Comparison of ENCODE assay signal across 8 cellular contexts in genomic region chr10:68901106-68901927, GRCh38. TPM values are rescaled to one million over a fixed set of nuclear protein-coding genes. Genes with fewer than 3 reads are reported as not detected.
DNase-seq lines count a peak whose midpoint lies in the region; TF ChIP-seq lines count a peak whose summit lies in the region.

TSS of gene DDX50 (plus strand) at chr10:68901315. CDS start at chr10:68901385, 70 bp downstream.

- no peaks in the 10 kb centered on the region for H3K36me3 ChIP-seq in effector memory CD4-positive, alpha-beta T cell (ENCODE audit: control insufficient read depth, insufficient read depth, low read length)

- H3K9me3 ChIP-seq in effector memory CD4-positive, alpha-beta T cell (ENCODE audit: control insufficient read depth, low read length) = no peaks in the 10 kb centered on the region

- peaks cover 16% of the 10 kb centered on the region for H3K4me1 ChIP-seq in effector memory CD4-positive, alpha-beta T cell (ENCODE audit: control insufficient read depth, insufficient read depth, low read length, poor library complexity, severe bottlenecking)

- H3K27ac ChIP-seq in effector memory CD4-positive, alpha-beta T cell (ENCODE audit: insufficient read depth, low read length, poor library complexity, severe bottlenecking) = peak within 1 kb of the TSS; percentile 97

- no peak for TF ChIP-seq CTCF in GM20000 (IDR thresholded peaks at IDR 0.05; ENCODE audit: extremely low read depth, missing control alignments)

- DNase-seq in COLO668 (lab: John Stamatoyannopoulos, UW; ENCODE audit: unreplicated experiment) (peak; percentile 93), GM20000 (ENCODE audit: low spot score) (peak; percentile 92), HT-29 (ENCODE audit: low spot score) (peak; percentile 99), NOMO-1 (lab: John Stamatoyannopoulos, UW; ENCODE audit: unreplicated experiment in 2 of 2) (peak; percentile 96 to 99), lung microvascular endothelial cell (ENCODE audit: low read depth in 2 of 2) (peak; percentile 99 to 100)
- DNase-seq in effector memory CD4-positive, alpha-beta T cell = peak; percentile 90 to 95 (median 91)
- peak; percentile 95 for DNase-seq in stimulated activated CD8-positive, alpha-beta memory T cell treated with anti-CD3 and anti-CD28 coated beads, Interleukin-12 subunit alpha, Interleukin-12 subunit beta, amount 100 ng/mL, for 1 hour (ENCODE audit: low read depth)

- H3K27me3 ChIP-seq in effector memory CD4-positive, alpha-beta T cell (replicated peaks; ENCODE audit: control insufficient read depth, insufficient read depth, low read length, poor library complexity, severe bottlenecking) = no peaks in the 10 kb centered on the region

- CTCF ChIA-PET in activated CD8-positive, alpha-beta memory T cell treated with anti-CD3 and anti-CD28 coated beads for 36 hours (lab: Charles Lee) = no interaction called here

- POLR2A ChIA-PET in activated CD8-positive, alpha-beta memory T cell treated with anti-CD3 and anti-CD28 coated beads for 36 hours (lab: Charles Lee) = interaction anchor here (0.5 to 2.5 kb wide), 4 partner anchors 41 to 335 kb away, joined by 3 to 18 read pairs (median 3); partner anchors contain the start of genes DDX21 and STOX1

- H3K4me3 ChIP-seq in effector memory CD4-positive, alpha-beta T cell (ENCODE audit: insufficient read depth, low read depth, low read length, poor library complexity, severe bottlenecking) = peak within 1 kb of the TSS; percentile 64

RNA-seq across cellular contexts. Expression of gene DDX50, which starts in this region (rescaled TPM):
- total RNA-seq in HT-29 (2014; rRNA removed; shearing (Covaris generic)) = 11.5 and 13.1 TPM in 2 replicates
- 10 to 100 TPM; 55.5 to 60.1 TPM for total RNA-seq in activated CD8-positive, alpha-beta memory T cell treated with anti-CD3 and anti-CD28 coated beads for 36 hours
- total RNA-seq in lung microvascular endothelial cell = 28.1 and 31.7 TPM in 2 replicates

Comparison
In these comparisons a context has a peak if more than half of its experiments do, and no peak if none do; other contexts are left out.
1. Peak in every context shown above with its lines: DNase-seq, H3K4me3 ChIP-seq and H3K27ac ChIP-seq.